In the genomic region with DNA sequence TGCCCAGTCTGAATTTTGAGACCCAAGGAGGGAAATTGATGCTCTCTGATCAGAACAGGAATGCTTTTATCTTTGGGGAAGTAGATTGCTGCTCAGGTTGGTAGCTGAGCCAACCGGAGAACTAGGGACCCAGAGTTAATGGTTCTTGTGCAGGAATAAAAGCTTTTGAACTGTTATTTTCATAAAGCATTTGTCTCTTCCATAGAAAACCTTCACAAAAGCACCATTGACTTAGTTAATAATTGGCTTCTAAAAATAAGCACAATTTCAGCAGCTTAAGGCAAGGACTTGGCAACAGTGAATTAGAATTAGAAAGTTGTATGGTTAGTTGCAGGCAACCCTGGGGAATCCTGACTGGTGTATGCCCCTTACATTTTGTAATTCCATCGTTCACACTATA, we compare ENCODE assay signal across 16 cellular contexts. TPM values are rescaled to one million over a fixed set of nuclear protein-coding genes. Genes with fewer than 3 reads are reported as not detected.
DNase-seq lines count a peak whose midpoint lies in the region; ATAC-seq and TF ChIP-seq lines count a peak whose summit lies in the region.
"Had no signal": no experiment of that assay in that cellular context is flagged by ENCODE, and none has a peak within 500 bp of the region (broad histone marks: within the 10 kb centered on the region; RNA-seq: fewer than 3 reads in every experiment).

No MANE protein-coding gene starts in this region.

- H3K27ac ChIP-seq in suprapubic skin = no peak overlapping the region
- H3K27ac ChIP-seq: GM23248 had no signal

- TF ChIP-seq CTCF in WTC11 (IDR thresholded peaks at IDR 0.05) (no peak), suprapubic skin (IDR thresholded peaks at IDR 0.05) (no peak)

- TF ChIP-seq POLR2A in suprapubic skin (IDR thresholded peaks at IDR 0.05) = no peak

- TF ChIP-seq EP300 in suprapubic skin (IDR thresholded peaks at IDR 0.05) = no peak

- no peak overlapping the region for H3K4me3 Mint-ChIP-seq in activated T-cell treated with anti-CD3 and anti-CD28 coated beads, Interleukin-2, amount 50 U/mL, for 72 hours
- H3K4me3 Mint-ChIP-seq in activated T-cell treated with anti-CD3 and anti-CD28 coated beads, Interleukin-2, amount 50 U/mL, for 24 hours = no peak overlapping the region
- no peak overlapping the region for H3K4me3 Mint-ChIP-seq in WTC11
- H3K4me3 Mint-ChIP-seq: B cell; CD4-positive, alpha-beta T cell had no signal

- H3K9me3 ChIP-seq in suprapubic skin = no peaks in the 10 kb centered on the region

- no peaks in the 10 kb centered on the region for H3K4me1 Mint-ChIP-seq in activated T-cell treated with anti-CD3 and anti-CD28 coated beads, Interleukin-2, amount 50 U/mL, for 72 hours (ENCODE audit: low read depth)
- H3K4me1 Mint-ChIP-seq in activated T-cell treated with anti-CD3 and anti-CD28 coated beads, Interleukin-2, amount 50 U/mL, for 24 hours (ENCODE audit: low read depth) = no peaks in the 10 kb centered on the region
- no peaks in the 10 kb centered on the region for H3K4me1 Mint-ChIP-seq in WTC11
- H3K4me1 Mint-ChIP-seq: B cell had no signal

- H3K27ac Mint-ChIP-seq in activated T-cell treated with anti-CD3 and anti-CD28 coated beads, Interleukin-2, amount 50 U/mL, for 72 hours = peak overlapping the region; percentile 7
- H3K27ac Mint-ChIP-seq in activated T-cell treated with anti-CD3 and anti-CD28 coated beads, Interleukin-2, amount 50 U/mL, for 24 hours = no peak overlapping the region
- peak overlapping the region; percentile 29; the same call in 1 of the 2 replicates for H3K27ac Mint-ChIP-seq in WTC11
- H3K27ac Mint-ChIP-seq: B cell; CD4-positive, alpha-beta T cell had no signal

- DNase-seq in activated T-cell treated with anti-CD3 and anti-CD28 coated beads, Interleukin-2, amount 50 U/mL, for 72 hours = no peak
- no peak for DNase-seq in activated T-cell treated with anti-CD3 and anti-CD28 coated beads, Interleukin-2, amount 50 U/mL, for 24 hours
- DNase-seq in WTC11 (ENCODE audit: low spot score) (no peak), foreskin melanocyte (peak; percentile 24), DMS53 treated with DMSO at 0.1 percent for 48 hours (lab: John Stamatoyannopoulos, UW; ENCODE audit: unreplicated experiment) (no peak), NCI-H345 (lab: John Stamatoyannopoulos, UW) (no peak), suprapubic skin (ENCODE audit: low spot score in 2 of 2) (no peak)
- DNase-seq: ACHN; C1 segment of cervical spinal cord; Calu3; CD4-positive, alpha-beta T cell; DMS 273 treated with DMSO at 0.1 percent for 48 hours; DMS79; GM23248 had no signal

- H3K9me3 Mint-ChIP-seq in activated T-cell treated with anti-CD3 and anti-CD28 coated beads, Interleukin-2, amount 50 U/mL, for 72 hours = no peaks in the 10 kb centered on the region
- H3K9me3 Mint-ChIP-seq in activated T-cell treated with anti-CD3 and anti-CD28 coated beads, Interleukin-2, amount 50 U/mL, for 24 hours = no peaks in the 10 kb centered on the region
- H3K9me3 Mint-ChIP-seq in WTC11 = no peaks in the 10 kb centered on the region
- H3K9me3 Mint-ChIP-seq: CD4-positive, alpha-beta T cell had no signal

- H3K36me3 ChIP-seq in suprapubic skin = peaks cover 71% of the 10 kb centered on the region

- H3K36me3 Mint-ChIP-seq in activated T-cell treated with anti-CD3 and anti-CD28 coated beads, Interleukin-2, amount 50 U/mL, for 72 hours (ENCODE audit: insufficient read depth in 2 of 2) = peaks cover 7 to 37% of the 10 kb centered on the region in 2 donors
- peaks cover 95% of the 10 kb centered on the region for H3K36me3 Mint-ChIP-seq in activated T-cell treated with anti-CD3 and anti-CD28 coated beads, Interleukin-2, amount 50 U/mL, for 24 hours (ENCODE audit: low read depth)
- peaks cover 75% of the 10 kb centered on the region for H3K36me3 Mint-ChIP-seq in WTC11

- no peak for ATAC-seq in activated T-cell treated with anti-CD3 and anti-CD28 coated beads, Interleukin-2, amount 50 U/mL, for 72 hours (replicated peaks in 1 of 2)
- no peak for ATAC-seq in WTC11
- ATAC-seq: GM12878 had no signal

- CTCF ChIA-PET in WTC11 (lab: Charles Lee) = no interaction called here

- POLR2A ChIA-PET in WTC11 (lab: Charles Lee) = interaction anchor here (0.9 kb wide), 1 partner anchor 57 kb away, joined by 3 read pairs; a partner anchor contains a TSS

- H3K4me1 ChIP-seq in suprapubic skin = no peaks in the 10 kb centered on the region

- no peak overlapping the region for H3K4me3 ChIP-seq in suprapubic skin
- H3K4me3 ChIP-seq: GM12878, GM23248 had no signal

- WGBS in suprapubic skin = 85% methylated on average over 2 of the region's 2 CpGs

- no peaks in the 10 kb centered on the region for H3K27me3 ChIP-seq in suprapubic skin

- H3K27me3 Mint-ChIP-seq in activated T-cell treated with anti-CD3 and anti-CD28 coated beads, Interleukin-2, amount 50 U/mL, for 72 hours (ENCODE audit: low read depth) = no peaks in the 10 kb centered on the region
- H3K27me3 Mint-ChIP-seq in activated T-cell treated with anti-CD3 and anti-CD28 coated beads, Interleukin-2, amount 50 U/mL, for 24 hours = no peaks in the 10 kb centered on the region
- H3K27me3 Mint-ChIP-seq in WTC11 (ENCODE audit: low read depth) = no peaks in the 10 kb centered on the region
- H3K27me3 Mint-ChIP-seq: B cell; CD4-positive, alpha-beta T cell had no signal

TF ChIP-seq in WTC11, 78 proteins besides CTCF, POLR2A, EP300 and RAD21 (continues in another document):
- no peak for TF ChIP-seq NFYB (CRISPR knock-in tag; conservative IDR thresholded peaks at IDR 0.05; ENCODE audit: low read depth)
- TF ChIP-seq, protein P1, sequence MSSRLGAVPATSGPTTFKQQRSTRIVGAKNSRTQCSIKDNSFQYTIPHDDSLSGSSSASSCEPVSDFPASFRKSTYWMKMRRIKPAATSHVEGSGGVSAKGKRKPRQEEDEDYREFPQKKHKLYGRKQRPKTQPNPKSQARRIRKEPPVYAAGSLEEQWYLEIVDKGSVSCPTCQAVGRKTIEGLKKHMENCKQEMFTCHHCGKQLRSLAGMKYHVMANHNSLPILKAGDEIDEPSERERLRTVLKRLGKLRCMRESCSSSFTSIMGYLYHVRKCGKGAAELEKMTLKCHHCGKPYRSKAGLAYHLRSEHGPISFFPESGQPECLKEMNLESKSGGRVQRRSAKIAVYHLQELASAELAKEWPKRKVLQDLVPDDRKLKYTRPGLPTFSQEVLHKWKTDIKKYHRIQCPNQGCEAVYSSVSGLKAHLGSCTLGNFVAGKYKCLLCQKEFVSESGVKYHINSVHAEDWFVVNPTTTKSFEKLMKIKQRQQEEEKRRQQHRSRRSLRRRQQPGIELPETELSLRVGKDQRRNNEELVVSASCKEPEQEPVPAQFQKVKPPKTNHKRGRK (CRISPR knock-in tag; IDR thresholded peaks at IDR 0.05; ENCODE audit: borderline replicate concordance) = no peak
- no peak for TF ChIP-seq PRRX2 (CRISPR knock-in tag; IDR thresholded peaks at IDR 0.05)
- TF ChIP-seq GABPB1 (CRISPR knock-in tag; IDR thresholded peaks at IDR 0.05) = no peak
- TF ChIP-seq ZNF423 (CRISPR knock-in tag; IDR thresholded peaks at IDR 0.05) = no peak
- TF ChIP-seq, protein P2, sequence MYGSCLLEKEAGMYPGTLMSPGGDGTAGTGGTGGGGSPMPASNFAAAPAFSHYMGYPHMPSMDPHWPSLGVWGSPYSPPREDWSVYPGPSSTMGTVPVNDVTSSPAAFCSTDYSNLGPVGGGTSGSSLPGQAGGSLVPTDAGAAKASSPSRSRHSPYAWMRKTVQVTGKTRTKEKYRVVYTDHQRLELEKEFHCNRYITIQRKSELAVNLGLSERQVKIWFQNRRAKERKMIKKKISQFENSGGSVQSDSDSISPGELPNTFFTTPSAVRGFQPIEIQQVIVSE (CRISPR knock-in tag; IDR thresholded peaks at IDR 0.05; ENCODE audit: borderline replicate concordance) = no peak
- no peak for TF ChIP-seq ZBTB21 (CRISPR knock-in tag; IDR thresholded peaks at IDR 0.05; ENCODE audit: borderline replicate concordance)
- no peak for TF ChIP-seq GRHL2 (CRISPR knock-in tag; IDR thresholded peaks at IDR 0.05; ENCODE audit: insufficient replicate concordance, severe bottlenecking)
- TF ChIP-seq, protein P3, sequence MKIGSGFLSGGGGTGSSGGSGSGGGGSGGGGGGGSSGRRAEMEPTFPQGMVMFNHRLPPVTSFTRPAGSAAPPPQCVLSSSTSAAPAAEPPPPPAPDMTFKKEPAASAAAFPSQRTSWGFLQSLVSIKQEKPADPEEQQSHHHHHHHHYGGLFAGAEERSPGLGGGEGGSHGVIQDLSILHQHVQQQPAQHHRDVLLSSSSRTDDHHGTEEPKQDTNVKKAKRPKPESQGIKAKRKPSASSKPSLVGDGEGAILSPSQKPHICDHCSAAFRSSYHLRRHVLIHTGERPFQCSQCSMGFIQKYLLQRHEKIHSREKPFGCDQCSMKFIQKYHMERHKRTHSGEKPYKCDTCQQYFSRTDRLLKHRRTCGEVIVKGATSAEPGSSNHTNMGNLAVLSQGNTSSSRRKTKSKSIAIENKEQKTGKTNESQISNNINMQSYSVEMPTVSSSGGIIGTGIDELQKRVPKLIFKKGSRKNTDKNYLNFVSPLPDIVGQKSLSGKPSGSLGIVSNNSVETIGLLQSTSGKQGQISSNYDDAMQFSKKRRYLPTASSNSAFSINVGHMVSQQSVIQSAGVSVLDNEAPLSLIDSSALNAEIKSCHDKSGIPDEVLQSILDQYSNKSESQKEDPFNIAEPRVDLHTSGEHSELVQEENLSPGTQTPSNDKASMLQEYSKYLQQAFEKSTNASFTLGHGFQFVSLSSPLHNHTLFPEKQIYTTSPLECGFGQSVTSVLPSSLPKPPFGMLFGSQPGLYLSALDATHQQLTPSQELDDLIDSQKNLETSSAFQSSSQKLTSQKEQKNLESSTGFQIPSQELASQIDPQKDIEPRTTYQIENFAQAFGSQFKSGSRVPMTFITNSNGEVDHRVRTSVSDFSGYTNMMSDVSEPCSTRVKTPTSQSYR (CRISPR knock-in tag; IDR thresholded peaks at IDR 0.05) = no peak
- no peak for TF ChIP-seq KAT7 (CRISPR knock-in tag; IDR thresholded peaks at IDR 0.05; ENCODE audit: borderline replicate concordance)

RNA-seq across cellular contexts. Expression of a gene that starts 53.8 kb away (rescaled TPM):
- total RNA-seq in activated T-cell treated with anti-CD3 and anti-CD28 coated beads, Interleukin-2, amount 50 U/mL, for 72 hours = 10 to 100 TPM; 83.3 to 98.1 TPM
- total RNA-seq in WTC11 (2021) = 89.5 to 93.0 TPM (median 90.4 TPM) in 3 replicates
- 10 to 100 TPM; 23.6 to 31.0 (median 27.9) TPM for total RNA-seq in suprapubic skin

RNA-seq across cellular contexts. Expression of a gene that starts 57.1 kb away (rescaled TPM):
- total RNA-seq in activated T-cell treated with anti-CD3 and anti-CD28 coated beads, Interleukin-2, amount 50 U/mL, for 72 hours = 10 to 100 TPM; 29.9 to 32.2 TPM
- total RNA-seq in WTC11 (2021) (21.1 to 28.7 TPM (median 24.0 TPM) in 3 replicates), suprapubic skin (10 to 100 TPM in 3 of 4 donors, 1 to 10 TPM in 1; 9.9 to 26.8 (median 17.3) TPM)
